ENCODE assay signal across 13 cellular contexts in the genomic region with DNA sequence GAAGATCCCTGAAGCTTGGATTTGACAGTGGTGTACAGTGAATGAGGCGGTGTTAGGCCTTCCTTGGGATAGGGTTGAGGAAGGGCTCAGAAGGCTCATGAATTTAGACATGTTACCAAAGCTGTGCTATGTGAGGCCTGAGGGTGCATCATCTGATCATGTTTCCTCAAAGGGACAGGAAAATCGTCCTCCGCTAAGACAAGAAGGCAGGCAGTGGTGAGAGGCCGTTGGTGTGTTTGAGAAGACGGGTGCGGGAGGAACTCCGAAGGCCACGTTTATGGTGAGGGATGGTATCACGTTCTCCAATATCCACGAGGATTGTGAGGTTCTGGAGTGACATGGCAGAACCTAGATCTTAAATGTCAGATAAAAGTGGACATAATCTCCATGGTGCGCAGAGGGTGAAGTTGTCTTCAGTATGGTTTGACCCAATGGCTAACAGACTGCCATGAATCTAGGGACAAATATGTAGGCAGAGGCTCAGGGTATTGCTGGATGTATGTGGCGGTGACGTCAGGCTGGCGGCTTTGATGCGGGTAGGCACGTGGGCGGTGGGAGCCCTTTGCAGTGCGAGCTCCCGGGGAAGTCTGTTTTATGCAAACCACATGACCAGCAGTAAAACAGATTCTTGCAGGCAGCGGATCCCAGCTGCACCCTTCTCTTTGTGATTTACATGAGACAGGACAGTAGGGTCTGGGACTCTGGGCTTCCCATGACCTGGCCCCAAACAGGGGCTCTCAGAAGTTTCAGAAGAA.
DNase-seq lines count a peak whose midpoint lies in the region; ATAC-seq and TF ChIP-seq lines count a peak whose summit lies in the region.
"Had no signal": no experiment of that assay in that cellular context is flagged by ENCODE, and none has a peak within 500 bp of the region (broad histone marks: within the 10 kb centered on the region; RNA-seq: fewer than 3 reads in every experiment).

No MANE protein-coding gene starts in this region.

- DNase-seq in NCI-H526 treated with DMSO at 0.1 percent for 48 hours (lab: John Stamatoyannopoulos, UW), result peak; percentile 54
- DNase-seq in activated CD4-positive, alpha-beta T cell treated with anti-CD3 and anti-CD28 coated beads, Interleukin-2, amount 50 U/mL, for 48 hours, result peak; percentile 24 to 34
- peak; percentile 8 for DNase-seq in fibroblast of villous mesenchyme (ENCODE audit: low read depth)
- peak; percentile 25 for DNase-seq in stimulated activated CD8-positive, alpha-beta memory T cell treated with anti-CD3 and anti-CD28 coated beads, Interleukin-12 subunit alpha, Interleukin-12 subunit beta, amount 100 ng/mL, for 4 hours (ENCODE audit: low read depth)
- DNase-seq in HuH-7.5 (ENCODE audit: low spot score), result no peak
- no peak for DNase-seq in NCI-H2171 (lab: John Stamatoyannopoulos, UW)
- DNase-seq: activated CD4-positive, CD25-positive, alpha-beta regulatory T cell; amygdala; Kasumi-1; NCI-H2081; SK-N-SH had no signal

- no peak overlapping the region for H3K4me3 ChIP-seq in fibroblast of villous mesenchyme (ENCODE audit: low read depth, low read length)
- H3K4me3 ChIP-seq: prostate gland had no signal

- no peak for ATAC-seq in GM21528 (IDR thresholded peaks at IDR 0.05; ENCODE audit: low FRiP score, unreplicated experiment)

- TF ChIP-seq CTCF in fibroblast of villous mesenchyme (IDR thresholded peaks at IDR 0.05; ENCODE audit: insufficient read depth, low read depth, low read length), result no peak

Comparison
In these comparisons a context has a peak if more than half of its experiments do, and no peak if none do; other contexts are left out.
1. DNase-seq: peak in NCI-H526 treated with DMSO at 0.1 percent for 48 hours (single experiment), activated CD4-positive, alpha-beta T cell treated with anti-CD3 and anti-CD28 coated beads, Interleukin-2, amount 50 U/mL, for 48 hours (2 of 2), fibroblast of villous mesenchyme (single experiment) and stimulated activated CD8-positive, alpha-beta memory T cell treated with anti-CD3 and anti-CD28 coated beads, Interleukin-12 subunit alpha, Interleukin-12 subunit beta, amount 100 ng/mL, for 4 hours (single experiment); none in HuH-7.5 (single experiment) and NCI-H2171 (single experiment).